1 cellular context compared by ENCODE assay signal in the genomic region with DNA sequence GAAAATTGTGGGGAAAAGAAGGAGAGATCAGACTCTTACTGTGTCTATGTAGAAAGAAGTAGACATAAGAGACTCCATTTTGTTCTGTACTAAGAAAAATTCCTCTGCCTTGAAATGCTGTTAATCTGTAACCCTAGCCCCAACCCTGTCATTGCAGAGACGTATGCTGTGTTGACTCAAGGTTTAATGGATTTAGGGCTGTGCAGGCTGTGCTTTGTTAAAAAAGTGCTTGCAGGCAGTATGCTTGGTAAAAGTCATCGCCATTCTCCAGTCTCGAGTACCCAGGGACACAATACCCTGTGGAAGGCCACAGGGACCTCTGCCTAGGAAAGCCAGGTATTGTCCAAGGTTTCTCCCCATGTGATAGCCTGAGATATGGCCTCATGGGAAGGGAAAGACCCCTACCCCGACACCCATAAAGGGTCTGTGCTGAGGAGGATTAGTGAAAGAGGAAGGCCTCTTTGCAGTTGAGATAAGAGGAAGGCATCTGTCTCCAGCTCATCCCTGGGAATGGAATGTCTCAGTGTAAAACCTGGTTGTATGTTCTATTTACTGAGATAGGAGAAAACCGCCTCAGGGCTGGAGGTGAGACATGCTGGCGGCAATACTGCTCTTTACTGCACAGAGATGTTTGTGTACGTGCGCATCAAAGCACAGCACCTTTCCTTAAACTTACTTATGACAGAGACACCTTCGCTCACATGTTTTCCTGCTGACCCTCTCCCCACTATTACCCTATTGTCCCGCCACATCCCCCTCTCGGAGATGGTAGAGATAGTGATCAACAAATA.
TF ChIP-seq lines count a peak whose summit lies in the region.
"Not testable (repeated sequence)": the region's sequence is repeated elsewhere in the genome, so short reads cannot be mapped to it uniquely, and the experiment has no call there.

No MANE protein-coding gene starts in this region.

TF ChIP-seq in HepG2, 621 proteins besides CTCF, POLR2A, EP300 and RAD21 (continues in another document):
- TF ChIP-seq MED1 (CRISPR knock-in tag; IDR thresholded peaks at IDR 0.05) (0 out of 2 replicates have a peak, but pooled peaks have one; percentile 23), PITX1 (CRISPR knock-in tag; IDR thresholded peaks at IDR 0.05) (peak; percentile 98), RARA (CRISPR knock-in tag; IDR thresholded peaks at IDR 0.05) (0 out of 2 replicates have a peak, but pooled peaks have one; percentile 17), HDAC1 (CRISPR knock-in tag; IDR thresholded peaks at IDR 0.05) (peak; percentile 31; the same call in 1 of the 2 replicates), HOXA3 (CRISPR knock-in tag; IDR thresholded peaks at IDR 0.05) (peak; percentile 15; the same call in 1 of the 2 replicates), SOX13 (CRISPR knock-in tag; conservative IDR thresholded peaks at IDR 0.05 in 1 of 2, IDR thresholded peaks at IDR 0.05 in 1 of 2) (peak in 1 of 2 experiments; percentile 53; a peak in 1 of 4 replicates), GATAD2A (CRISPR knock-in tag; IDR thresholded peaks at IDR 0.05) (peak; percentile 68), FOXA1 (CRISPR knock-in tag; IDR thresholded peaks at IDR 0.05) (peak; percentile 88), THAP11 (CRISPR knock-in tag; IDR thresholded peaks at IDR 0.05) (peak; percentile 44; the same call in 1 of the 2 replicates), KAT8 (CRISPR knock-in tag; IDR thresholded peaks at IDR 0.05) (peak; percentile 32; the same call in 1 of the 2 replicates), ZNF644 (CRISPR knock-in tag; IDR thresholded peaks at IDR 0.05; ENCODE audit: low read depth) (0 out of 2 replicates have a peak, but pooled peaks have one; percentile 15), TEAD3 (CRISPR knock-in tag; optimal IDR thresholded peaks at IDR 0.05; ENCODE audit: borderline replicate concordance) (peak; percentile 51), KDM2A (CRISPR knock-in tag; IDR thresholded peaks at IDR 0.05; ENCODE audit: borderline replicate concordance, low read depth) (0 out of 2 replicates have a peak, but pooled peaks have one; percentile 8), SOX5 (CRISPR knock-in tag; IDR thresholded peaks at IDR 0.05; ENCODE audit: borderline replicate concordance) (peak; percentile 52; the same call in 1 of the 2 replicates), YY1 (IDR thresholded peaks at IDR 0.05; ENCODE audit: insufficient read depth, insufficient replicate concordance, low read depth, low read length) (peak; percentile 16), ZFX (CRISPR knock-in tag; IDR thresholded peaks at IDR 0.05; ENCODE audit: low read depth) (peak; percentile 44; the same call in 1 of the 2 replicates), LCORL (CRISPR knock-in tag; IDR thresholded peaks at IDR 0.05) (peak; percentile 68), FOXA3 (CRISPR knock-in tag; IDR thresholded peaks at IDR 0.05) (peak; percentile 84), RXRB (CRISPR knock-in tag; IDR thresholded peaks at IDR 0.05; ENCODE audit: borderline replicate concordance) (peak; percentile 19; the same call in 1 of the 2 replicates), KAT7 (CRISPR knock-in tag; IDR thresholded peaks at IDR 0.05; ENCODE audit: borderline replicate concordance) (0 out of 2 replicates have a peak, but pooled peaks have one; percentile 31), ZMYM4 (CRISPR knock-in tag; IDR thresholded peaks at IDR 0.05) (peak; percentile 66; the same call in 1 of the 2 replicates), SAP130 (CRISPR knock-in tag; IDR thresholded peaks at IDR 0.05; ENCODE audit: low read depth) (peak; percentile 72)
- TF ChIP-seq, protein P1, sequence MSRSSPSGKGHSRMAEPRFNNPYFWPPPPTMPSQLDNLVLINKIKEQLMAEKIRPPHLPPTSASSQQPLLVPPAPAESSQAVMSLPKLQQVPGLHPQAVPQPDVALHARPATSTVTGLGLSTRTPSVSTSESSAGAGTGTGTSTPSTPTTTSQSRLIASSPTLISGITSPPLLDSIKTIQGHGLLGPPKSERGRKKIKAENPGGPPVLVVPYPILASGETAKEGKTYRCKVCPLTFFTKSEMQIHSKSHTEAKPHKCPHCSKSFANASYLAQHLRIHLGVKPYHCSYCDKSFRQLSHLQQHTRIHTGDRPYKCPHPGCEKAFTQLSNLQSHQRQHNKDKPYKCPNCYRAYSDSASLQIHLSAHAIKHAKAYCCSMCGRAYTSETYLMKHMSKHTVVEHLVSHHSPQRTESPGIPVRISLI (CRISPR knock-in tag; IDR thresholded peaks at IDR 0.05; ENCODE audit: borderline replicate concordance) = peak; percentile 19; the same call in 1 of the 2 replicates
- TF ChIP-seq SOX13, FOXA1, LCORL (IDR thresholded peaks at IDR 0.05): not testable (repeated sequence)
- TF ChIP-seq, protein P2, sequence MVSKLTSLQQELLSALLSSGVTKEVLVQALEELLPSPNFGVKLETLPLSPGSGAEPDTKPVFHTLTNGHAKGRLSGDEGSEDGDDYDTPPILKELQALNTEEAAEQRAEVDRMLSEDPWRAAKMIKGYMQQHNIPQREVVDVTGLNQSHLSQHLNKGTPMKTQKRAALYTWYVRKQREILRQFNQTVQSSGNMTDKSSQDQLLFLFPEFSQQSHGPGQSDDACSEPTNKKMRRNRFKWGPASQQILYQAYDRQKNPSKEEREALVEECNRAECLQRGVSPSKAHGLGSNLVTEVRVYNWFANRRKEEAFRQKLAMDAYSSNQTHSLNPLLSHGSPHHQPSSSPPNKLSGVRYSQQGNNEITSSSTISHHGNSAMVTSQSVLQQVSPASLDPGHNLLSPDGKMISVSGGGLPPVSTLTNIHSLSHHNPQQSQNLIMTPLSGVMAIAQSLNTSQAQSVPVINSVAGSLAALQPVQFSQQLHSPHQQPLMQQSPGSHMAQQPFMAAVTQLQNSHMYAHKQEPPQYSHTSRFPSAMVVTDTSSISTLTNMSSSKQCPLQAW (CRISPR knock-in tag; IDR thresholded peaks at IDR 0.05) = peak; percentile 80; the same call in 1 of the 2 replicates
- TF ChIP-seq, protein P3, sequence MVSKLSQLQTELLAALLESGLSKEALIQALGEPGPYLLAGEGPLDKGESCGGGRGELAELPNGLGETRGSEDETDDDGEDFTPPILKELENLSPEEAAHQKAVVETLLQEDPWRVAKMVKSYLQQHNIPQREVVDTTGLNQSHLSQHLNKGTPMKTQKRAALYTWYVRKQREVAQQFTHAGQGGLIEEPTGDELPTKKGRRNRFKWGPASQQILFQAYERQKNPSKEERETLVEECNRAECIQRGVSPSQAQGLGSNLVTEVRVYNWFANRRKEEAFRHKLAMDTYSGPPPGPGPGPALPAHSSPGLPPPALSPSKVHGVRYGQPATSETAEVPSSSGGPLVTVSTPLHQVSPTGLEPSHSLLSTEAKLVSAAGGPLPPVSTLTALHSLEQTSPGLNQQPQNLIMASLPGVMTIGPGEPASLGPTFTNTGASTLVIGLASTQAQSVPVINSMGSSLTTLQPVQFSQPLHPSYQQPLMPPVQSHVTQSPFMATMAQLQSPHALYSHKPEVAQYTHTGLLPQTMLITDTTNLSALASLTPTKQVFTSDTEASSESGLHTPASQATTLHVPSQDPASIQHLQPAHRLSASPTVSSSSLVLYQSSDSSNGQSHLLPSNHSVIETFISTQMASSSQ (IDR thresholded peaks at IDR 0.05; ENCODE audit: low read depth) = peak; percentile 76
- TF ChIP-seq, protein P3 (CRISPR knock-in tag; IDR thresholded peaks at IDR 0.05; ENCODE audit: borderline replicate concordance) = peak; percentile 87
- TF ChIP-seq, protein P4, sequence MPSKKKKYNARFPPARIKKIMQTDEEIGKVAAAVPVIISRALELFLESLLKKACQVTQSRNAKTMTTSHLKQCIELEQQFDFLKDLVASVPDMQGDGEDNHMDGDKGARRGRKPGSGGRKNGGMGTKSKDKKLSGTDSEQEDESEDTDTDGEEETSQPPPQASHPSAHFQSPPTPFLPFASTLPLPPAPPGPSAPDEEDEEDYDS (CRISPR knock-in tag; IDR thresholded peaks at IDR 0.05) = peak; percentile 63
- TF ChIP-seq, protein P5, sequence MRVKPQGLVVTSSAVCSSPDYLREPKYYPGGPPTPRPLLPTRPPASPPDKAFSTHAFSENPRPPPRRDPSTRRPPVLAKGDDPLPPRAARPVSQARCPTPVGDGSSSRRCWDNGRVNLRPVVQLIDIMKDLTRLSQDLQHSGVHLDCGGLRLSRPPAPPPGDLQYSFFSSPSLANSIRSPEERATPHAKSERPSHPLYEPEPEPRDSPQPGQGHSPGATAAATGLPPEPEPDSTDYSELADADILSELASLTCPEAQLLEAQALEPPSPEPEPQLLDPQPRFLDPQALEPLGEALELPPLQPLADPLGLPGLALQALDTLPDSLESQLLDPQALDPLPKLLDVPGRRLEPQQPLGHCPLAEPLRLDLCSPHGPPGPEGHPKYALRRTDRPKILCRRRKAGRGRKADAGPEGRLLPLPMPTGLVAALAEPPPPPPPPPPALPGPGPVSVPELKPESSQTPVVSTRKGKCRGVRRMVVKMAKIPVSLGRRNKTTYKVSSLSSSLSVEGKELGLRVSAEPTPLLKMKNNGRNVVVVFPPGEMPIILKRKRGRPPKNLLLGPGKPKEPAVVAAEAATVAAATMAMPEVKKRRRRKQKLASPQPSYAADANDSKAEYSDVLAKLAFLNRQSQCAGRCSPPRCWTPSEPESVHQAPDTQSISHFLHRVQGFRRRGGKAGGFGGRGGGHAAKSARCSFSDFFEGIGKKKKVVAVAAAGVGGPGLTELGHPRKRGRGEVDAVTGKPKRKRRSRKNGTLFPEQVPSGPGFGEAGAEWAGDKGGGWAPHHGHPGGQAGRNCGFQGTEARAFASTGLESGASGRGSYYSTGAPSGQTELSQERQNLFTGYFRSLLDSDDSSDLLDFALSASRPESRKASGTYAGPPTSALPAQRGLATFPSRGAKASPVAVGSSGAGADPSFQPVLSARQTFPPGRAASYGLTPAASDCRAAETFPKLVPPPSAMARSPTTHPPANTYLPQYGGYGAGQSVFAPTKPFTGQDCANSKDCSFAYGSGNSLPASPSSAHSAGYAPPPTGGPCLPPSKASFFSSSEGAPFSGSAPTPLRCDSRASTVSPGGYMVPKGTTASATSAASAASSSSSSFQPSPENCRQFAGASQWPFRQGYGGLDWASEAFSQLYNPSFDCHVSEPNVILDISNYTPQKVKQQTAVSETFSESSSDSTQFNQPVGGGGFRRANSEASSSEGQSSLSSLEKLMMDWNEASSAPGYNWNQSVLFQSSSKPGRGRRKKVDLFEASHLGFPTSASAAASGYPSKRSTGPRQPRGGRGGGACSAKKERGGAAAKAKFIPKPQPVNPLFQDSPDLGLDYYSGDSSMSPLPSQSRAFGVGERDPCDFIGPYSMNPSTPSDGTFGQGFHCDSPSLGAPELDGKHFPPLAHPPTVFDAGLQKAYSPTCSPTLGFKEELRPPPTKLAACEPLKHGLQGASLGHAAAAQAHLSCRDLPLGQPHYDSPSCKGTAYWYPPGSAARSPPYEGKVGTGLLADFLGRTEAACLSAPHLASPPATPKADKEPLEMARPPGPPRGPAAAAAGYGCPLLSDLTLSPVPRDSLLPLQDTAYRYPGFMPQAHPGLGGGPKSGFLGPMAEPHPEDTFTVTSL (CRISPR knock-in tag; IDR thresholded peaks at IDR 0.05; ENCODE audit: borderline replicate concordance) = peak; percentile 50; the same call in 1 of the 2 replicates
- TF ChIP-seq, protein P6, sequence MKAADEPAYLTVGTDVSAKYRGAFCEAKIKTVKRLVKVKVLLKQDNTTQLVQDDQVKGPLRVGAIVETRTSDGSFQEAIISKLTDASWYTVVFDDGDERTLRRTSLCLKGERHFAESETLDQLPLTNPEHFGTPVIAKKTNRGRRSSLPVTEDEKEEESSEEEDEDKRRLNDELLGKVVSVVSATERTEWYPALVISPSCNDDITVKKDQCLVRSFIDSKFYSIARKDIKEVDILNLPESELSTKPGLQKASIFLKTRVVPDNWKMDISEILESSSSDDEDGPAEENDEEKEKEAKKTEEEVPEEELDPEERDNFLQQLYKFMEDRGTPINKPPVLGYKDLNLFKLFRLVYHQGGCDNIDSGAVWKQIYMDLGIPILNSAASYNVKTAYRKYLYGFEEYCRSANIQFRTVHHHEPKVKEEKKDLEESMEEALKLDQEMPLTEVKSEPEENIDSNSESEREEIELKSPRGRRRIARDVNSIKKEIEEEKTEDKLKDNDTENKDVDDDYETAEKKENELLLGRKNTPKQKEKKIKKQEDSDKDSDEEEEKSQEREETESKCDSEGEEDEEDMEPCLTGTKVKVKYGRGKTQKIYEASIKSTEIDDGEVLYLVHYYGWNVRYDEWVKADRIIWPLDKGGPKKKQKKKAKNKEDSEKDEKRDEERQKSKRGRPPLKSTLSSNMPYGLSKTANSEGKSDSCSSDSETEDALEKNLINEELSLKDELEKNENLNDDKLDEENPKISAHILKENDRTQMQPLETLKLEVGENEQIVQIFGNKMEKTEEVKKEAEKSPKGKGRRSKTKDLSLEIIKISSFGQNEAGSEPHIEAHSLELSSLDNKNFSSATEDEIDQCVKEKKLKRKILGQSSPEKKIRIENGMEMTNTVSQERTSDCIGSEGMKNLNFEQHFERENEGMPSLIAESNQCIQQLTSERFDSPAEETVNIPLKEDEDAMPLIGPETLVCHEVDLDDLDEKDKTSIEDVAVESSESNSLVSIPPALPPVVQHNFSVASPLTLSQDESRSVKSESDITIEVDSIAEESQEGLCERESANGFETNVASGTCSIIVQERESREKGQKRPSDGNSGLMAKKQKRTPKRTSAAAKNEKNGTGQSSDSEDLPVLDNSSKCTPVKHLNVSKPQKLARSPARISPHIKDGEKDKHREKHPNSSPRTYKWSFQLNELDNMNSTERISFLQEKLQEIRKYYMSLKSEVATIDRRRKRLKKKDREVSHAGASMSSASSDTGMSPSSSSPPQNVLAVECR (CRISPR knock-in tag; IDR thresholded peaks at IDR 0.05; ENCODE audit: borderline replicate concordance) = peak; percentile 23; the same call in 1 of the 2 replicates
